In the genomic region with DNA sequence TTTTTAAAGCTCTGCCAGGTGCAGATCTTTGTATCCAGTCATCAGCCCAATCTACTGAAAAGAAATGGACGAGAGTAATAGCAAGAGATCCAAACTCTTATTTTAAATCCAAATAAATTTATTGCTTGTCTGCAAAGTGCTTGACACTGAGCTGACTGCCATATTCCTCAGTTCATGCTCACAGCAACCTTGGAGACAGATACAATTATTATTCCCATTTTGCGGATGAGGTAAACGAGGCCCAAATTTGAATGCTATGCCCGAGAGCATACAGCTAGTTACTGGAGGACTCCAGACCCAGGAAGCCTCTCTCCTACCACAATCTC, we compare ENCODE assay signal across 8 cellular contexts. TPM values are rescaled to one million over a fixed set of nuclear protein-coding genes. Genes with fewer than 3 reads are reported as not detected.
DNase-seq lines count a peak whose midpoint lies in the region; ATAC-seq, FAIRE-seq and TF ChIP-seq lines count a peak whose summit lies in the region.

No MANE protein-coding gene starts in this region.

- H3K36me3 ChIP-seq in CD8-positive, alpha-beta T cell (ENCODE audit: insufficient read depth, low read length), result peaks cover 4% of the 10 kb centered on the region
- H3K36me3 ChIP-seq in OCI-LY7 (ENCODE audit: insufficient read depth, low read length) (peaks cover 43% of the 10 kb centered on the region), endothelial cell of umbilical vein (ENCODE audit: control insufficient read depth in 2 of 2, extremely low read depth in 1 of 2, insufficient read depth in 2 of 2, low read length in 2 of 2) (peaks cover 4 to 8% of the 10 kb centered on the region in 2 experiments)

- peak overlapping the region; percentile 100 for H3K4me3 Mint-ChIP-seq in CD8-positive, alpha-beta T cell

- intact Hi-C loops in CD8-positive, alpha-beta T cell (cut with DNase I, micrococcal nuclease), result loop anchor here (1.0 to 5.0 kb wide), 8 partner anchors 8 to 768 kb away; a partner anchor contains a TSS
- intact Hi-C loops in OCI-LY7 (cut with micrococcal nuclease; ENCODE audit: unreplicated experiment), result loop anchor here (2.0 kb wide), 2 partner anchors 45 to 357 kb away; no protein-coding TSS in a partner anchor
- intact Hi-C loops in endothelial cell of umbilical vein (cut with micrococcal nuclease), result loop anchor here (1.0 kb wide), 3 partner anchors 28 to 358 kb away; a partner anchor contains a TSS

- TF ChIP-seq POLR2A in endothelial cell of umbilical vein (IDR thresholded peaks at IDR 0.05; ENCODE audit: low read depth, low read length), result no peak
- no peak for TF ChIP-seq POLR2A in GM12891 (IDR thresholded peaks at IDR 0.05; ENCODE audit: low read depth, low read length)

- H3K9me1 ChIP-seq in endothelial cell of umbilical vein (replicated peaks; ENCODE audit: control insufficient read depth, extremely low read depth, insufficient read depth, low read length), result no peaks in the 10 kb centered on the region

- POLR2A ChIA-PET in CD8-positive, alpha-beta T cell (lab: Charles Lee), result interaction anchor here (0.6 to 1.8 kb wide), 11 partner anchors 8 to 358 kb away, joined by 3 to 18 read pairs (median 4); a partner anchor contains a TSS
- POLR2A ChIA-PET in OCI-LY7 (lab: Charles Lee) (interaction anchor here (0.5 to 3.2 kb wide), 18 partner anchors 9 to 769 kb away, joined by 3 to 24 read pairs (median 4); a partner anchor contains a TSS), endothelial cell of umbilical vein (lab: Charles Lee) (interaction anchor here (0.6 to 1.5 kb wide), 4 partner anchors 17 to 358 kb away, joined by 3 to 8 read pairs (median 4); a partner anchor contains a TSS)

- H3K9ac ChIP-seq in endothelial cell of umbilical vein (replicated peaks; ENCODE audit: extremely low read depth, insufficient read depth, low read length), result peak overlapping the region; percentile 52

- H3K9me3 ChIP-seq in CD8-positive, alpha-beta T cell (ENCODE audit: low read length), result no peaks in the 10 kb centered on the region
- H3K9me3 ChIP-seq in OCI-LY7 (ENCODE audit: low read length) (no peaks in the 10 kb centered on the region; the same call in 1 of the 2 replicates), endothelial cell of umbilical vein (replicated peaks; ENCODE audit: control insufficient read depth, insufficient read depth, low read length) (no peaks in the 10 kb centered on the region)

- no peaks in the 10 kb centered on the region for H3K9me2 ChIP-seq in OCI-LY7 (ENCODE audit: insufficient read depth, low read length)

- H3K79me2 ChIP-seq in OCI-LY7 (ENCODE audit: insufficient read depth, low read depth, low read length) (peaks cover 45% of the 10 kb centered on the region), endothelial cell of umbilical vein (ENCODE audit: control insufficient read depth, insufficient read depth, low read length) (peaks cover 38% of the 10 kb centered on the region)

- H4K20me1 ChIP-seq in OCI-LY7 (ENCODE audit: insufficient read depth, low read length), result peaks cover 7% of the 10 kb centered on the region; the same call in 1 of the 2 replicates
- H4K20me1 ChIP-seq in endothelial cell of umbilical vein (replicated peaks; ENCODE audit: control insufficient read depth, extremely low read depth, insufficient read depth, low read length), result no peaks in the 10 kb centered on the region

- no peak for TF ChIP-seq CTCF in CD8-positive, alpha-beta T cell (IDR thresholded peaks at IDR 0.05)
- TF ChIP-seq CTCF in OCI-LY7 (conservative IDR thresholded peaks at IDR 0.05; ENCODE audit: low read length) (no peak), endothelial cell of umbilical vein (IDR thresholded peaks at IDR 0.05; ENCODE audit: extremely low read depth in 1 of 2, insufficient read depth in 1 of 2, low read depth in 1 of 2, low read length in 2 of 2) (no peak), omental fat pad (IDR thresholded peaks at IDR 0.05) (no peak)

- no peak for ATAC-seq in CD8-positive, alpha-beta T cell
- ATAC-seq in omental fat pad (ENCODE audit: low FRiP score), result peak; percentile 21
- no peak for ATAC-seq in HG02885 (IDR thresholded peaks at IDR 0.05; ENCODE audit: poor library complexity, unreplicated experiment)

- DNase-seq in CD8-positive, alpha-beta T cell, result no peak
- no peak for DNase-seq in OCI-LY7 (ENCODE audit: low spot score)
- DNase-seq in endothelial cell of umbilical vein (ENCODE audit: low read depth, low spot score), result no peak
- DNase-seq in omental fat pad (ENCODE audit: low spot score), result no peak
- no peak for DNase-seq in AG08396 (ENCODE audit: low spot score)
- no peak for DNase-seq in GM19238 (ENCODE audit: insufficient read length, low spot score)
- no peak for DNase-seq in GM12891 (ENCODE audit: insufficient read length, low spot score)

- peak overlapping the region; percentile 53 for H2AFZ ChIP-seq in OCI-LY7 (ENCODE audit: low read length)
- H2AFZ ChIP-seq in endothelial cell of umbilical vein (ENCODE audit: low read depth, low read length), result peak overlapping the region; percentile 16

- H3K36me3 Mint-ChIP-seq in CD8-positive, alpha-beta T cell, result peaks cover 33% of the 10 kb centered on the region

- H3K9me3 Mint-ChIP-seq in CD8-positive, alpha-beta T cell, result no peaks in the 10 kb centered on the region

- BruUV-seq in OCI-LY7 (replicated peaks; lab: Mats Ljungman, UMichigan) (TSS peak; percentile 71), endothelial cell of umbilical vein (replicated peaks; lab: Mats Ljungman, UMichigan) (no TSS peak)

- H3K4me2 ChIP-seq in OCI-LY7 (ENCODE audit: low read length) (peak overlapping the region; percentile 92), endothelial cell of umbilical vein (ENCODE audit: insufficient read depth, low read length) (peak overlapping the region; percentile 61)

- H3K27me3 Mint-ChIP-seq in CD8-positive, alpha-beta T cell (ENCODE audit: low read depth), result no peaks in the 10 kb centered on the region

- no peaks in the 10 kb centered on the region for H3K27me3 ChIP-seq in CD8-positive, alpha-beta T cell (ENCODE audit: insufficient read depth, low read length)
- H3K27me3 ChIP-seq in endothelial cell of umbilical vein (ENCODE audit: control insufficient read depth in 2 of 2, insufficient read depth in 2 of 2, low read length in 2 of 2), result no peaks in the 10 kb centered on the region

- peak overlapping the region; percentile 98 for H3K27ac Mint-ChIP-seq in CD8-positive, alpha-beta T cell

- peak overlapping the region; percentile 91 for H3K4me3 ChIP-seq in CD8-positive, alpha-beta T cell (ENCODE audit: low read depth, low read length)
- H3K4me3 ChIP-seq in OCI-LY7 (ENCODE audit: low read depth, low read length, poor library complexity, severe bottlenecking) (peak overlapping the region; percentile 88), endothelial cell of umbilical vein (replicated peaks in 1 of 3; ENCODE audit: insufficient read depth in 1 of 3, low read depth in 1 of 3, low read length in 3 of 3) (peak overlapping the region; percentile 39 to 87 (median 82))

- dilution Hi-C loops in endothelial cell of umbilical vein (cut with MboI; ENCODE audit: extremely low pct_ligation_motif_present, low sequenced_read_pairs), result no loop called here

- FAIRE-seq in endothelial cell of umbilical vein (lab: Jason Lieb, UNC) (no peak), GM12891 (lab: Jason Lieb, UNC) (no peak)

- H3K4me1 Mint-ChIP-seq in CD8-positive, alpha-beta T cell (ENCODE audit: low read depth), result peaks cover 29% of the 10 kb centered on the region

- peak overlapping the region; percentile 78 for H3K27ac ChIP-seq in CD8-positive, alpha-beta T cell (ENCODE audit: low read depth, low read length)
- H3K27ac ChIP-seq in OCI-LY7 (ENCODE audit: low read depth, low read length, poor library complexity, severe bottlenecking) (peak overlapping the region; percentile 43), endothelial cell of umbilical vein (ENCODE audit: insufficient read depth, low read depth, low read length) (peak overlapping the region; percentile 11)

- CTCF ChIA-PET in CD8-positive, alpha-beta T cell (lab: Charles Lee), result interaction anchor here (0.6 to 7.3 kb wide), 25 partner anchors 9 to 557 kb away, joined by 3 to 88 read pairs (median 4); a partner anchor contains a TSS
- CTCF ChIA-PET in OCI-LY7 (lab: Charles Lee; ENCODE audit: unreplicated experiment) (interaction anchor here (0.6 to 1.7 kb wide), 8 partner anchors 8 to 412 kb away, joined by 3 to 5 read pairs (median 3); no protein-coding TSS in a partner anchor), endothelial cell of umbilical vein (lab: Charles Lee) (interaction anchor here (0.7 to 2.9 kb wide), 23 partner anchors 9 to 425 kb away, joined by 3 to 67 read pairs (median 5); a partner anchor contains a TSS)

- H3K4me1 ChIP-seq in CD8-positive, alpha-beta T cell (ENCODE audit: insufficient read depth, low read length), result peaks cover 9% of the 10 kb centered on the region
- H3K4me1 ChIP-seq in OCI-LY7 (ENCODE audit: insufficient read depth, low read length, poor library complexity, severe bottlenecking) (peaks cover 15% of the 10 kb centered on the region), endothelial cell of umbilical vein (ENCODE audit: control insufficient read depth, extremely low read depth, insufficient read depth, low read length) (peaks cover 8% of the 10 kb centered on the region)

RNA-seq across cellular contexts. Expression of a gene that starts 0.6 kb away (rescaled TPM):
- total RNA-seq in CD8-positive, alpha-beta T cell, result 10 to 100 TPM; 46.4 to 48.0 TPM
- 29.3 and 36.9 TPM in 2 replicates for total RNA-seq in OCI-LY7 (2014; rRNA removed; shearing (Covaris generic))
- total RNA-seq in OCI-LY7 (2022), result 62.2 and 68.7 TPM in 2 replicates
- 58.6 and 65.4 TPM in 2 replicates for total RNA-seq in endothelial cell of umbilical vein
- 65.0 and 66.5 TPM in 2 replicates for polyA plus RNA-seq in endothelial cell of umbilical vein
- polyA plus RNA-seq in endothelial cell of umbilical vein (2011; cell fraction: cytosol; rRNA removed), result 79.0 and 82.7 TPM in 2 replicates
- 38.3 and 47.5 TPM in 2 replicates for polyA plus RNA-seq in endothelial cell of umbilical vein (2011; cell fraction: nucleus; rRNA removed)
- 67.7 and 73.8 TPM in 2 replicates for polyA plus RNA-seq in endothelial cell of umbilical vein (2012)
- 43.4 and 47.1 TPM in 2 replicates for polyA minus RNA-seq in endothelial cell of umbilical vein
- 70.3 TPM for polyA minus RNA-seq in endothelial cell of umbilical vein (2011; cell fraction: cytosol; rRNA and poly(A)+ RNA removed)
- polyA minus RNA-seq in endothelial cell of umbilical vein (2011; cell fraction: nucleus; rRNA and poly(A)+ RNA removed), result 21.2 and 22.7 TPM in 2 replicates
- total RNA-seq in omental fat pad, result 10 to 100 TPM; 37.4 to 50.3 (median 39.4) TPM
- 107 TPM for polyA plus RNA-seq in GM12891 (2012; ENCODE audit: low read depth, missing spikeins)

RNA-seq across cellular contexts. Expression of a gene that starts 8.0 kb away (rescaled TPM):
- 10 to 100 TPM; 36.7 to 36.9 TPM for total RNA-seq in CD8-positive, alpha-beta T cell
- 20.8 and 30.3 TPM in 2 replicates for total RNA-seq in OCI-LY7 (2014; rRNA removed; shearing (Covaris generic))
- total RNA-seq in OCI-LY7 (2022) (43.4 and 45.6 TPM in 2 replicates), endothelial cell of umbilical vein (43.0 and 44.9 TPM in 2 replicates), omental fat pad (10 to 100 TPM; 24.8 to 43.0 (median 30.1) TPM)
- polyA plus RNA-seq in endothelial cell of umbilical vein, result 17.9 and 22.4 TPM in 2 replicates
- 14.7 and 15.4 TPM in 2 replicates for polyA plus RNA-seq in endothelial cell of umbilical vein (2011; cell fraction: cytosol; rRNA removed)
- polyA plus RNA-seq in endothelial cell of umbilical vein (2011; cell fraction: nucleus; rRNA removed), result 46.8 and 56.5 TPM in 2 replicates
- polyA plus RNA-seq in endothelial cell of umbilical vein (2012), result 25.8 and 27.2 TPM in 2 replicates
- 41.5 and 44.4 TPM in 2 replicates for polyA minus RNA-seq in endothelial cell of umbilical vein
- 15.4 TPM for polyA minus RNA-seq in endothelial cell of umbilical vein (2011; cell fraction: cytosol; rRNA and poly(A)+ RNA removed)
- 36.5 and 43.5 TPM in 2 replicates for polyA minus RNA-seq in endothelial cell of umbilical vein (2011; cell fraction: nucleus; rRNA and poly(A)+ RNA removed)
- polyA plus RNA-seq in GM12891 (2012; ENCODE audit: low read depth, missing spikeins), result 14.8 TPM

RNA-seq across cellular contexts. Expression of a gene that starts 27.7 kb away (rescaled TPM):
- total RNA-seq in CD8-positive, alpha-beta T cell, result under 1 TPM; 0.27 to 0.28 TPM
- 3.2 and 3.6 TPM in 2 replicates for total RNA-seq in OCI-LY7 (2014; rRNA removed; shearing (Covaris generic))
- 4.1 TPM in 2 replicates for total RNA-seq in OCI-LY7 (2022)
- total RNA-seq in endothelial cell of umbilical vein, result 301 and 345 TPM in 2 replicates
- polyA plus RNA-seq in endothelial cell of umbilical vein, result 257 and 273 TPM in 2 replicates
- polyA plus RNA-seq in endothelial cell of umbilical vein (2011; cell fraction: cytosol; rRNA removed), result 289 and 395 TPM in 2 replicates
- 127 and 146 TPM in 2 replicates for polyA plus RNA-seq in endothelial cell of umbilical vein (2011; cell fraction: nucleus; rRNA removed)
- polyA plus RNA-seq in endothelial cell of umbilical vein (2012), result 340 and 362 TPM in 2 replicates
- polyA minus RNA-seq in endothelial cell of umbilical vein, result 198 and 214 TPM in 2 replicates
- 136 TPM for polyA minus RNA-seq in endothelial cell of umbilical vein (2011; cell fraction: cytosol; rRNA and poly(A)+ RNA removed)
- 32.9 and 33.8 TPM in 2 replicates for polyA minus RNA-seq in endothelial cell of umbilical vein (2011; cell fraction: nucleus; rRNA and poly(A)+ RNA removed)
- 100 to 1,000 TPM; 150 to 377 (median 226) TPM for total RNA-seq in omental fat pad
- polyA plus RNA-seq in GM12891 (2012; ENCODE audit: low read depth, missing spikeins), result 31.9 TPM

Comparison
In these comparisons a context has a peak if more than half of its experiments do, and no peak if none do; other contexts are left out.
1. H3K27ac ChIP-seq: peak in every context shown above with its lines; median percentile 78 in CD8-positive, alpha-beta T cell; 43 in OCI-LY7; 11 in endothelial cell of umbilical vein.
2. RNA of a gene that starts 27.7 kb away (total RNA-seq): 301 to 345 TPM in endothelial cell of umbilical vein and 150 to 377 TPM in omental fat pad; 3.2 to 4.1 TPM in OCI-LY7 and 0.27 to 0.28 TPM in CD8-positive, alpha-beta T cell; every median in the first group is over 10 times any median in the second.
3. Peak in every context shown above with its lines, with median percentiles within 50 percentile points of each other: H3K4me3 ChIP-seq.